In the genomic region with DNA sequence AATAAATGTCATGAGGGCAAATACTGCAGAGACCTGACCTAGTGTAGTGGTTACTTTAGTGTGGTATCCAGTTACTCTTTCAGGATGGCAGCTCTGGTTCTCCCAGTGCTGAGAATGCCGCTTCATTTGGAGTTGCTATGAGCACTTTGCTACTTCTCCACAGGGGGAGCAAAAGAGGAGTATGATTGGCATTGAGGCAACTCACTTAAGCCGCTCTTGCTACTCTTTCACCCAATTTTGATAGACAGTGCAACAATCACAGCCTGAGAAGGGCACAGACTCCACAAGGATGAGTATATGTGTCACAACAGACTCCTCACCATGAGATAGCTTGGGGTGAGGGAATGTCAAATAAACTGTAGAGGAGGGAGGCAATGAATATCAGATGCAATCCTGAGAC, we compare ENCODE assay signal across 13 cellular contexts.
DNase-seq lines count a peak whose midpoint lies in the region; ATAC-seq, FAIRE-seq and TF ChIP-seq lines count a peak whose summit lies in the region.
"Had no signal": no experiment of that assay in that cellular context is flagged by ENCODE, and none has a peak within 500 bp of the region (broad histone marks: within the 10 kb centered on the region; RNA-seq: fewer than 3 reads in every experiment).

No MANE protein-coding gene starts in this region.

- H3K9ac ChIP-seq in HepG2 (ENCODE audit: insufficient read depth, low read depth, low read length), result no peak overlapping the region
- H3K9ac ChIP-seq in endodermal cell (ENCODE audit: extremely low read depth, low read length, poor library complexity, severe bottlenecking), result no peak overlapping the region

- no peak overlapping the region for H3K27ac Mint-ChIP-seq in endodermal cell

- no TSS peak for BruUV-seq in HepG2 (replicated peaks; lab: Mats Ljungman, UMichigan)

- peaks cover 11% of the 10 kb centered on the region for H3K9me3 Mint-ChIP-seq in endodermal cell

- H3K4me2 ChIP-seq in HepG2 (ENCODE audit: low read depth, low read length), result no peak overlapping the region

- no peaks in the 10 kb centered on the region for H4K20me1 ChIP-seq in HepG2 (ENCODE audit: insufficient read depth, low read length)

- POLR2A ChIA-PET in HepG2 (lab: Yijun Ruan, JAX), result no interaction called here

- in situ Hi-C loops in HepG2 (cut with HindIII; ENCODE audit: extremely low pct_ligation_motif_present, low pct_unique_long_range_greater_than_20kb), result no loop called here

- H3K36me3 ChIP-seq in HepG2 (replicated peaks in 1 of 2; ENCODE audit: control insufficient read depth in 1 of 2, insufficient read depth in 2 of 2, low read length in 2 of 2) (no peaks in the 10 kb centered on the region), right lobe of liver (no peaks in the 10 kb centered on the region), endodermal cell (ENCODE audit: control insufficient read depth, insufficient read depth, low read length) (no peaks in the 10 kb centered on the region)

- H3K9me3 ChIP-seq in HepG2 (ENCODE audit: low read length), result no peaks in the 10 kb centered on the region
- no peaks in the 10 kb centered on the region for H3K9me3 ChIP-seq in right lobe of liver
- H3K9me3 ChIP-seq in endodermal cell (ENCODE audit: control insufficient read depth, low read length), result peaks cover 15% of the 10 kb centered on the region

- H2AFZ ChIP-seq in HepG2 (ENCODE audit: low read length), result no peak overlapping the region

- TF ChIP-seq CTCF in HepG2 (CRISPR knock-in tag; IDR thresholded peaks at IDR 0.05) (no peak), right lobe of liver (IDR thresholded peaks at IDR 0.05) (no peak), endodermal cell (conservative IDR thresholded peaks at IDR 0.05) (peak; percentile 62)

- ATAC-seq in HepG2 (peak; percentile 90), right lobe of liver (no peak), HG03469 (IDR thresholded peaks at IDR 0.05; ENCODE audit: unreplicated experiment) (no peak), GM21576 (IDR thresholded peaks at IDR 0.05; ENCODE audit: unreplicated experiment) (no peak)
- ATAC-seq: sciatic nerve had no signal

- TF ChIP-seq EP300 in HepG2 (IDR thresholded peaks at IDR 0.05; ENCODE audit: low read depth in 2 of 2, low read length in 2 of 2) (no peak), HepG2 (CRISPR knock-in tag; IDR thresholded peaks at IDR 0.05; ENCODE audit: borderline replicate concordance) (no peak)

- no peaks in the 10 kb centered on the region for H3K27me3 Mint-ChIP-seq in endodermal cell (ENCODE audit: insufficient read depth)

- no peaks in the 10 kb centered on the region for H3K4me1 ChIP-seq in HepG2 (ENCODE audit: insufficient read depth, low read length)
- H3K4me1 ChIP-seq in right lobe of liver, result no peaks in the 10 kb centered on the region
- H3K4me1 ChIP-seq in endodermal cell (ENCODE audit: control insufficient read depth, insufficient read depth, low read length), result no peaks in the 10 kb centered on the region

- TF ChIP-seq POLR2A in HepG2 (IDR thresholded peaks at IDR 0.05; ENCODE audit: insufficient read depth in 1 of 2, low read depth in 2 of 2, low read length in 2 of 2), result no peak
- no peak for TF ChIP-seq POLR2A in right lobe of liver (IDR thresholded peaks at IDR 0.05)

- CTCF ChIA-PET in HepG2 (lab: Yijun Ruan, JAX; ENCODE audit: low intra/inter-chr PET ratio, low total read pairs), result no interaction called here

- peak; percentile 4 for DNase-seq in HepG2 (ENCODE audit: low spot score)
- DNase-seq in right lobe of liver, result no peak
- DNase-seq in NCI-H510A treated with DMSO at 0.1 percent for 48 hours (lab: John Stamatoyannopoulos, UW), result peak; percentile 4
- DNase-seq in endodermal cell, result peak; percentile 56
- no peak for DNase-seq in H4 (ENCODE audit: low spot score)
- DNase-seq in NCI-H1105 (lab: John Stamatoyannopoulos, UW), result no peak
- DNase-seq: activated CD4-positive, alpha-beta T cell treated with anti-CD3 and anti-CD28 coated beads for 4 hours; AML-193; GOT3; KG1 had no signal

- H3K4me3 Mint-ChIP-seq in endodermal cell, result no peak overlapping the region

- no peaks in the 10 kb centered on the region for H3K36me3 Mint-ChIP-seq in endodermal cell (ENCODE audit: low read depth)

- intact Hi-C loops in HepG2 (cut with micrococcal nuclease; ENCODE audit: unreplicated experiment), result no loop called here
- intact Hi-C loops in right lobe of liver (cut with DNase I), result no loop called here

- H3K4me3 ChIP-seq in HepG2 (replicated peaks in 1 of 3; ENCODE audit: insufficient read depth in 1 of 3, low read depth in 2 of 3, low read length in 3 of 3) (no peak overlapping the region), right lobe of liver (no peak overlapping the region), endodermal cell (ENCODE audit: low read length) (no peak overlapping the region)

- H3K27ac ChIP-seq in HepG2 (ENCODE audit: extremely low read length, insufficient read depth, low read length) (no peak overlapping the region), right lobe of liver (no peak overlapping the region), endodermal cell (ENCODE audit: low read depth, low read length) (no peak overlapping the region)

- peak; percentile 18 for FAIRE-seq in HepG2 (lab: Jason Lieb, UNC)

- TF ChIP-seq RAD21 in HepG2 (CRISPR knock-in tag; IDR thresholded peaks at IDR 0.05), result no peak

- peaks cover 1% of the 10 kb centered on the region for H3K4me1 Mint-ChIP-seq in endodermal cell

- H3K79me2 ChIP-seq in HepG2 (ENCODE audit: insufficient read depth, low read length), result no peaks in the 10 kb centered on the region

- no peaks in the 10 kb centered on the region for H3K27me3 ChIP-seq in HepG2 (ENCODE audit: control insufficient read depth in 1 of 2, insufficient read depth in 2 of 2, low read length in 2 of 2)
- no peaks in the 10 kb centered on the region for H3K27me3 ChIP-seq in right lobe of liver
- H3K27me3 ChIP-seq in endodermal cell (ENCODE audit: control insufficient read depth, insufficient read depth, low read length, poor library complexity, severe bottlenecking), result no peaks in the 10 kb centered on the region

- 11% methylated on average over 2 of the region's 2 CpGs for WGBS in HepG2 (ENCODE audit: low lambda C conversion rate)
- 54% methylated on average over 2 of the region's 2 CpGs for WGBS in right lobe of liver (ENCODE audit: insufficient coverage, low coverage, low lambda C conversion rate, missing lambda C conversion rate)
- WGBS in endodermal cell (ENCODE audit: insufficient coverage in 1 of 2, insufficient read length in 1 of 2), 2 experiments, result 76% methylated on average over 2 of the region's 2 CpGs; no CpG with 5 or more reads in 1 of the 2 experiments

TF ChIP-seq in HepG2, 621 proteins besides CTCF, POLR2A, EP300 and RAD21:
- TF ChIP-seq ADNP (CRISPR knock-in tag; IDR thresholded peaks at IDR 0.05) (no peak), WIZ (CRISPR knock-in tag; IDR thresholded peaks at IDR 0.05) (no peak), CHD2 (IDR thresholded peaks at IDR 0.05; ENCODE audit: low read depth, low read length) (no peak), ZNF589 (CRISPR knock-in tag; conservative IDR thresholded peaks at IDR 0.05) (no peak), TMF1 (CRISPR knock-in tag; IDR thresholded peaks at IDR 0.05; ENCODE audit: low read depth) (no peak), ZNF124 (CRISPR knock-in tag; IDR thresholded peaks at IDR 0.05) (no peak), MED8 (CRISPR knock-in tag; IDR thresholded peaks at IDR 0.05; ENCODE audit: insufficient replicate concordance) (no peak), HNRNPLL (IDR thresholded peaks at IDR 0.05; ENCODE audit: low read depth, low read length, poor library complexity, severe bottlenecking) (no peak), AKAP8 (CRISPR knock-in tag; IDR thresholded peaks at IDR 0.05) (no peak)
- TF ChIP-seq, protein P1, sequence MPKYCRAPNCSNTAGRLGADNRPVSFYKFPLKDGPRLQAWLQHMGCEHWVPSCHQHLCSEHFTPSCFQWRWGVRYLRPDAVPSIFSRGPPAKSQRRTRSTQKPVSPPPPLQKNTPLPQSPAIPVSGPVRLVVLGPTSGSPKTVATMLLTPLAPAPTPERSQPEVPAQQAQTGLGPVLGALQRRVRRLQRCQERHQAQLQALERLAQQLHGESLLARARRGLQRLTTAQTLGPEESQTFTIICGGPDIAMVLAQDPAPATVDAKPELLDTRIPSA (CRISPR knock-in tag; IDR thresholded peaks at IDR 0.05; ENCODE audit: borderline replicate concordance), result no peak
- TF ChIP-seq, protein P2, sequence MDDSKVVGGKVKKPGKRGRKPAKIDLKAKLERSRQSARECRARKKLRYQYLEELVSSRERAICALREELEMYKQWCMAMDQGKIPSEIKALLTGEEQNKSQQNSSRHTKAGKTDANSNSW (CRISPR knock-in tag; IDR thresholded peaks at IDR 0.05; ENCODE audit: borderline replicate concordance), result no peak

Comparison
In these comparisons a context has a peak if more than half of its experiments do, and no peak if none do; other contexts are left out.
1. DNase-seq: peak in HepG2 (single experiment), NCI-H510A treated with DMSO at 0.1 percent for 48 hours (single experiment) and endodermal cell (single experiment); none in right lobe of liver (0 of 3), H4 (single experiment) and NCI-H1105 (single experiment).